In the genomic region with DNA sequence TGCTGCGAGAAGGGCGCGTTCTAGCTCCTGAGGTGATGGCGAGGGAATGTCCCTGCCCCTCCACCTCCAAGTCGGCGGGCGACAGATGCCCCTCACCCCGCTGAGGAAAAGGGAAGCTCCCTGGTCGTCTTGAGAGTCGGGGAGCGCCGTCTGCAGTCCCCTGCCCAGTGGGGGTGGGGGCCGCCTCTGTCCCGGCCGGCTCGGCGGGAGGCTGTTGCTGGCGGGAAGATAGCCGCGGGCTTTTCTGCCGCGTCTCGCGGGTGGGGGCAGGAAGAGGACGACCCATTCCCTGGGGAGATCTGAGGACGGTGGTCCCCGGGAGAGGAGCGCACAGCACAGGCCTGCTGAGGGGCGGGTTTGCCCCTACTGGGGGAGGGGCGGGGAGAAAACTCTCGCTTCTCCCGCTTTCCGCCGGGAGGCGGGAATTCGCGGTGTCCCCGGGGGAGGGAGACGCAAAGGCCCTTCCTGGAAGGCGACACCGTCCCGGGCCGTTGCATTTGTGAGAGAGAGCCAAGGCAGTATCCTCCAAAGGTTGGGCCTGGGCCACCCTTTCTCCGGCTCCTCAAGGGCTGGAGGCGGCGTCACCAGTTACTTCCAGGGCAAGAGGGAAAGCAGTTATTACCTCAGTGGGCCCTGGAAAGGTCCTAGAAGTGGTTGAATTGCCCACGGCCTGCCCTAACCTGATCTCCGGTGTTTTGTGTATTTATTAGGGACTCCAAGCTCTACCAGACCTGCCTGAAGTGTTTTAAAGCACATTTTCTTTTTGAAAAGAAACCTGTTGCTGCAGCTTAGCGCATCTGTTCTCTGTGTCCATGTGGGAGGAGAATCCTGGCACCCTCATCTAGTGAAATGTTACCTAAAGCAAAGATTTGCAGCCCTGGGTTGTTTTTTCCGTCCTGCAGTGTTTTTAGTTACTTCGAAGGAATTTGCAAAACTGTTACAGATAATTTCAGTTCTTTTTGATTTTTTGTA, we compare ENCODE assay signal across 1 cellular context.
TF ChIP-seq lines count a peak whose summit lies in the region.

No MANE protein-coding gene starts in this region.

TF ChIP-seq in H1, 55 proteins besides CTCF, POLR2A, EP300 and RAD21:
- TF ChIP-seq POLR2AphosphoS5 (IDR thresholded peaks at IDR 0.05; ENCODE audit: low read depth, low read length) (peak; percentile 71), TAF1 (IDR thresholded peaks at IDR 0.05; ENCODE audit: low read depth, low read length) (peak; percentile 68), BCL11A (IDR thresholded peaks at IDR 0.05; ENCODE audit: low read depth in 2 of 2, low read length in 2 of 2) (no peak), ASH2L (IDR thresholded peaks at IDR 0.05; ENCODE audit: low read length) (peak; percentile 87), SAP30 (IDR thresholded peaks at IDR 0.05; ENCODE audit: insufficient read depth, insufficient replicate concordance, low read length) (no peak), SP1 (IDR thresholded peaks at IDR 0.05; ENCODE audit: low read depth, low read length) (peak; percentile 63), JUN (IDR thresholded peaks at IDR 0.05; ENCODE audit: low read depth, low read length) (no peak), SUZ12 (IDR thresholded peaks at IDR 0.05; ENCODE audit: low read length) (no peak), KDM4A (IDR thresholded peaks at IDR 0.05; ENCODE audit: low read depth, low read length, severe bottlenecking) (peak; percentile 8), KDM1A (IDR thresholded peaks at IDR 0.05; ENCODE audit: borderline replicate concordance, low read length) (no peak), RBBP5 (IDR thresholded peaks at IDR 0.05; ENCODE audit: borderline replicate concordance, low read depth, low read length) (peak; percentile 64; the same call in 1 of the 2 replicates), SP4 (IDR thresholded peaks at IDR 0.05; ENCODE audit: low read length) (no peak), SIN3A (conservative IDR thresholded peaks at IDR 0.05 in 1 of 2, IDR thresholded peaks at IDR 0.05 in 1 of 2; ENCODE audit: low read depth in 1 of 2, low read length in 2 of 2) (peak in 1 of 2 experiments; percentile 66; a peak in 1 of 4 replicates), YY1 (IDR thresholded peaks at IDR 0.05; ENCODE audit: low read depth, low read length) (no peak), TEAD4 (IDR thresholded peaks at IDR 0.05; ENCODE audit: low read depth, low read length) (no peak), CHD1 (IDR thresholded peaks at IDR 0.05; ENCODE audit: low read depth, low read length) (no peak), CHD2 (IDR thresholded peaks at IDR 0.05; ENCODE audit: low read length) (peak; percentile 40; the same call in 1 of the 2 replicates), KDM5A (IDR thresholded peaks at IDR 0.05; ENCODE audit: low read length) (peak; percentile 7; the same call in 1 of the 2 replicates), TAF7 (optimal IDR thresholded peaks at IDR 0.05; ENCODE audit: borderline replicate concordance, low read depth, low read length) (peak; percentile 55), GTF2F1 (IDR thresholded peaks at IDR 0.05; ENCODE audit: borderline replicate concordance, low read depth, low read length) (no peak), CEBPB (IDR thresholded peaks at IDR 0.05; ENCODE audit: low read depth, low read length) (no peak), BACH1 (IDR thresholded peaks at IDR 0.05; ENCODE audit: low read length) (peak; percentile 57; the same call in 1 of the 2 replicates), PHF8 (conservative IDR thresholded peaks at IDR 0.05; ENCODE audit: low read depth, low read length) (peak; percentile 82)
- TF ChIP-seq, protein P1, sequence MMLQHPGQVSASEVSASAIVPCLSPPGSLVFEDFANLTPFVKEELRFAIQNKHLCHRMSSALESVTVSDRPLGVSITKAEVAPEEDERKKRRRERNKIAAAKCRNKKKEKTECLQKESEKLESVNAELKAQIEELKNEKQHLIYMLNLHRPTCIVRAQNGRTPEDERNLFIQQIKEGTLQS (IDR thresholded peaks at IDR 0.05; ENCODE audit: insufficient read depth, low read depth, low read length): no peak
TF ChIP-seq in H1: peak in this region for 12.
